Comparison of ENCODE assay signal across 15 cellular contexts in the genomic region with DNA sequence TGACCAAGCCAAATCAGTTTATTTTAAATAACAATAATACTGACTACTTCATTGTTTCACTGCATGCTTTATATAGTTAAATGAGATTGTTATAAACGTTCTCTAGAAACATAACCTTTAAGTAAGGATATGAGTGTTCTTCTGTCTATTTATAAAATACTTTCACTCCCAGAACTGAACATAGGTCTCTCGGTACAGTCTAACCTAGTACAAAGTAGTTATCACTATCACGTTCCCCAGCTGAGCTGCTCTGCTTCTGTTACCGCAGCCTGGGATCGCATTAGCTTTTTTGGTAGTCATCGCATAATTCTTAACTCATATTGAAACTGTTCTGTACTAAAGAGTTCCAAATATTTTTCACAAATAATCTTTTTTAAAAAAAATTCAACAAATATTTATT.
A peak's percentile ranks its signal among the peaks of the same experiment; 100 is the strongest.
DNase-seq lines count a peak whose midpoint lies in the region; ATAC-seq lines count a peak whose summit lies in the region.
"Had no signal": no experiment of that assay in that cellular context is flagged by ENCODE, and none has a peak within 500 bp of the region (broad histone marks: within the 10 kb centered on the region; RNA-seq: fewer than 3 reads in every experiment).

No MANE protein-coding gene starts in this region.

- peak; percentile 92 for ATAC-seq in GM18870 (IDR thresholded peaks at IDR 0.05; ENCODE audit: unreplicated experiment)
- ATAC-seq in GM21423 (IDR thresholded peaks at IDR 0.05; ENCODE audit: unreplicated experiment) = peak; percentile 51
- peak; percentile 98 for ATAC-seq in HG03025 (IDR thresholded peaks at IDR 0.05; ENCODE audit: low FRiP score, unreplicated experiment)
- ATAC-seq in central memory CD8-positive, alpha-beta T cell (replicated peaks; ENCODE audit: extremely low read depth, poor library complexity, severe bottlenecking) = no peak
- ATAC-seq: CD8-positive, alpha-beta T cell; HCT116 had no signal

- H3K27me3 Mint-ChIP-seq in central memory CD8-positive, alpha-beta T cell = no peaks in the 10 kb centered on the region
- H3K27me3 Mint-ChIP-seq: IgD-negative memory B cell, progenitor cell of endocrine pancreas had no signal

- H3K27ac Mint-ChIP-seq in central memory CD8-positive, alpha-beta T cell (ENCODE audit: low read depth) = peak overlapping the region; percentile 35
- H3K27ac Mint-ChIP-seq: CD8-positive, alpha-beta T cell; progenitor cell of endocrine pancreas had no signal

- H3K9me3 Mint-ChIP-seq in central memory CD8-positive, alpha-beta T cell = no peaks in the 10 kb centered on the region
- H3K9me3 Mint-ChIP-seq: CD8-positive, alpha-beta T cell; IgD-negative memory B cell had no signal

- no peak for DNase-seq in central memory CD8-positive, alpha-beta T cell (ENCODE audit: low spot score in 2 of 2)
- DNase-seq in epidermal melanocyte (ENCODE audit: insufficient read length, low spot score) = no peak
- no peak for DNase-seq in superior temporal gyrus (ENCODE audit: extremely low spot score)
- no peak for DNase-seq in HT-29 (ENCODE audit: low spot score)
- DNase-seq: activated CD4-positive, alpha-beta T cell treated with anti-CD3 and anti-CD28 coated beads for 48 hours; activated gamma-delta T cell; CD8-positive, alpha-beta T cell; GF-D8; NCI-H1436 had no signal

- peaks cover 7% of the 10 kb centered on the region for H3K36me3 Mint-ChIP-seq in central memory CD8-positive, alpha-beta T cell (ENCODE audit: insufficient read depth)

- H3K4me1 Mint-ChIP-seq in central memory CD8-positive, alpha-beta T cell = no peaks in the 10 kb centered on the region

- no peak overlapping the region for H3K4me3 Mint-ChIP-seq in central memory CD8-positive, alpha-beta T cell
- H3K4me3 Mint-ChIP-seq: CD8-positive, alpha-beta T cell; IgD-negative memory B cell had no signal
